ENCODE assay signal across 8 cellular contexts in the genomic region with DNA sequence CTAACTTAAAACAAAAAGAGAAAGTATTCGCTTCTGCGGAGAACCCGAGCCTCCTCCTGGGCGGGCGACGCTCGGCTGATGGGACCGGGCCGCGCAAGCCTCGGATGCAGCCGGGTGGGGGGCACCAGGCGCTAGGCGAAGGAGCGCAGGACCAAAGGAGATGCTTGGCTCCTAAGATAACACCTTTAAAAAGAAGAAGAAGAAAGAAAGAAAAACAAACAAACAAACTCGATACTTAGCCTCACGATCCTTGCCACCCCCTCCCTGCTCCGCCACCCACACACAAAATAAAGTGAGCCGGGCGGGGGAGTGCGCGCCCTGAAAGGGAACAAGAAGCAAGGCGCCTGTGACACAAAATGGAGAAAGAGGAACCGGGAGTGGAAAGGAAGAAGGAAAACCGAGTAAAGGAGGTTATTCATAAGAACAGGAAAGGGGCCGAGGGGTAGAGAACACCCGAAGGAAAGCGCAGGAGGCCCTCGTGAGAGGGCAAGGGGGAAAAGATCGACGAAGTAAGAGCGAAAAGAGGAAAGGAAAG. TPM values are rescaled to one million over a fixed set of nuclear protein-coding genes. Genes with fewer than 3 reads are reported as not detected.
DNase-seq lines count a peak whose midpoint lies in the region; ATAC-seq and TF ChIP-seq lines count a peak whose summit lies in the region.

No MANE protein-coding gene starts in this region.

- TF ChIP-seq POLR2A in esophagus squamous epithelium (IDR thresholded peaks at IDR 0.05): peak in 1 of 4 donors; percentile 15

- peak overlapping the region; percentile 93 for H3K4me3 Mint-ChIP-seq in stimulated activated effector memory CD8-positive, alpha-beta T cell treated with anti-CD3 and anti-CD28 coated beads, Interleukin-12 subunit alpha, Interleukin-12 subunit beta, amount 100 ng/mL, for 72 hours

- peaks cover 0 to 17% (median under 1%) of the 10 kb centered on the region in 3 donors for H3K4me1 ChIP-seq in esophagus squamous epithelium

- no peaks in the 10 kb centered on the region for H3K27me3 ChIP-seq in esophagus squamous epithelium

- H3K36me3 Mint-ChIP-seq in stimulated activated effector memory CD8-positive, alpha-beta T cell treated with anti-CD3 and anti-CD28 coated beads, Interleukin-12 subunit alpha, Interleukin-12 subunit beta, amount 100 ng/mL, for 72 hours: peaks cover 20% of the 10 kb centered on the region

- peak overlapping the region; percentile 91 to 98 (median 97) for H3K27ac ChIP-seq in esophagus squamous epithelium

- peak overlapping the region; percentile 100 for H3K27ac Mint-ChIP-seq in stimulated activated effector memory CD8-positive, alpha-beta T cell treated with anti-CD3 and anti-CD28 coated beads, Interleukin-12 subunit alpha, Interleukin-12 subunit beta, amount 100 ng/mL, for 72 hours

- peak overlapping the region; percentile 61 to 94 (median 80) for H3K4me3 ChIP-seq in esophagus squamous epithelium

- ATAC-seq in GM18517 (IDR thresholded peaks at IDR 0.05; ENCODE audit: unreplicated experiment) (peak; percentile 61), HG02938 (IDR thresholded peaks at IDR 0.05; ENCODE audit: unreplicated experiment) (peak; percentile 50)
- peak; percentile 53 for ATAC-seq in stimulated activated effector memory CD8-positive, alpha-beta T cell treated with anti-CD3 and anti-CD28 coated beads, Interleukin-12 subunit alpha, Interleukin-12 subunit beta, amount 100 ng/mL, for 72 hours

- no peaks in the 10 kb centered on the region for H3K9me3 ChIP-seq in esophagus squamous epithelium

- no peaks in the 10 kb centered on the region for H3K9me3 Mint-ChIP-seq in stimulated activated effector memory CD8-positive, alpha-beta T cell treated with anti-CD3 and anti-CD28 coated beads, Interleukin-12 subunit alpha, Interleukin-12 subunit beta, amount 100 ng/mL, for 72 hours

- intact Hi-C loops in esophagus squamous epithelium (cut with DNase I): loop anchor here (10.0 kb wide), 1 partner anchor 63 kb away; a partner anchor contains a TSS

- peak; percentile 30 for DNase-seq in NCI-H748 treated with DMSO at 0.1 percent for 48 hours (lab: John Stamatoyannopoulos, UW)
- DNase-seq in activated T-cell treated with anti-CD3 and anti-CD28 coated beads, Interleukin-2, amount 50 U/mL, for 1 hour: peak; percentile 73
- DNase-seq in esophagus squamous epithelium (lab: John Stamatoyannopoulos, UW): no peak
- peak; percentile 70 for DNase-seq in myocyte (ENCODE audit: low read depth)
- DNase-seq in stimulated activated effector memory CD8-positive, alpha-beta T cell treated with anti-CD3 and anti-CD28 coated beads, Interleukin-12 subunit alpha, Interleukin-12 subunit beta, amount 100 ng/mL, for 72 hours (ENCODE audit: low spot score in 2 of 2): peak; percentile 44 to 84
- DNase-seq in NCI-H2227 treated with DMSO at 0.1 percent for 48 hours (lab: John Stamatoyannopoulos, UW): no peak

- no peaks in the 10 kb centered on the region for H3K36me3 ChIP-seq in esophagus squamous epithelium

- peaks cover 14% of the 10 kb centered on the region for H3K4me1 Mint-ChIP-seq in stimulated activated effector memory CD8-positive, alpha-beta T cell treated with anti-CD3 and anti-CD28 coated beads, Interleukin-12 subunit alpha, Interleukin-12 subunit beta, amount 100 ng/mL, for 72 hours

- no peak for TF ChIP-seq CTCF in esophagus squamous epithelium (IDR thresholded peaks at IDR 0.05)

- WGBS in esophagus squamous epithelium, 2 donors: 0% methylated on average over 32 of the region's 32 CpGs

RNA-seq across cellular contexts. Expression of a gene that starts 34.0 kb away (rescaled TPM):
- total RNA-seq in esophagus squamous epithelium (not detected), myocyte (not detected in 2 replicates)
- not detected for polyA plus RNA-seq in myocyte (2012)

Comparison
In these comparisons a context has a peak if more than half of its experiments do, and no peak if none do; other contexts are left out.
1. DNase-seq: peak in NCI-H748 treated with DMSO at 0.1 percent for 48 hours (single experiment), activated T-cell treated with anti-CD3 and anti-CD28 coated beads, Interleukin-2, amount 50 U/mL, for 1 hour (single experiment), myocyte (single experiment) and stimulated activated effector memory CD8-positive, alpha-beta T cell treated with anti-CD3 and anti-CD28 coated beads, Interleukin-12 subunit alpha, Interleukin-12 subunit beta, amount 100 ng/mL, for 72 hours (2 of 2); none in esophagus squamous epithelium (single experiment) and NCI-H2227 treated with DMSO at 0.1 percent for 48 hours (single experiment).
2. Peak in every context shown above with its lines, with median percentiles within 50 percentile points of each other: ATAC-seq.